ENCODE assay signal across 8 cellular contexts in the genomic region with DNA sequence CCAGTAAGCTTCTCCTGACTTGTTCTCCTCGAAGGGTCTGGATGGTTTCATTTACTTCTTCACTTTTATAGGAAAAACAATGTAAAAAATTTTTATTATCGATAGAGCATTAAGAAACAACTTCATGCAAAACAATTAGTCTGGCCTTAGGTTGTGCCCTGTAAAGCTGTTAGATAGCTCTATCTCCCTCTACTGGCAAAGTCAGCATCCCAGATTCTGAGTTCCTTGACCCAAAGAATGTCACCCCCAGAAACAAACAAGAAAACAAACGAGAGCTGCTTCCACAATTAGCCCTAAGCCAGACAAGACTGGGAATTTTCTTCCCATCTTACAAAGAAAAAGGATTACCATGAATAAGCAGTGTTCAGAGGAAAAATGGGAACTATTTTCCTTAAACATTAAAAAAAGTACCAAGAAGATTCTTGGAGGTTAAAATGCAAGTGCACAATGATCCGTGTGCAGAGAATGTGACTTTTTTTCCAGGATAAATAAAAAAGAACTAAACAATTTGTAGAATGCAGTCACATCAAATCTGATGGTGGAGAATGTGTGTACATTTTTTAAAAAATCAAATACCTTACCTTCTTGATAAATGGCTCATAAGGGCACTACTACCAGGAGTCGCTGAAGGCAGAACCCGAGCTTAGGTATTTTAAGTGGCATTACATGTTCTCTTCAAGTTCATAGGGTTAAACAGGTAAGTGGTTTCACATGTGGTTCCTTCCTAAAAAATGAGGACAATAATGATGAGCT.
DNase-seq lines count a peak whose midpoint lies in the region; ATAC-seq and TF ChIP-seq lines count a peak whose summit lies in the region.

No MANE protein-coding gene starts in this region.

- no peaks in the 10 kb centered on the region for H3K4me1 Mint-ChIP-seq in Calu3 (ENCODE audit: low read depth, unreplicated experiment)
- no peaks in the 10 kb centered on the region for H3K4me1 Mint-ChIP-seq in activated T-cell treated with anti-CD3 and anti-CD28 coated beads, Interleukin-2, amount 50 U/mL, for 24 hours (ENCODE audit: low read depth)

- no peaks in the 10 kb centered on the region for H3K9me3 ChIP-seq in WERI-Rb-1 (ENCODE audit: severe bottlenecking)

- no peak overlapping the region for H3K4me3 ChIP-seq in WERI-Rb-1 (ENCODE audit: low read depth, low read length)

- H3K36me3 Mint-ChIP-seq in Calu3 (ENCODE audit: insufficient read depth, unreplicated experiment) = no peaks in the 10 kb centered on the region
- no peaks in the 10 kb centered on the region for H3K36me3 Mint-ChIP-seq in activated T-cell treated with anti-CD3 and anti-CD28 coated beads, Interleukin-2, amount 50 U/mL, for 24 hours (ENCODE audit: low read depth)

- H3K4me3 Mint-ChIP-seq in Calu3 (ENCODE audit: low read depth, unreplicated experiment) = no peak overlapping the region
- H3K4me3 Mint-ChIP-seq in activated T-cell treated with anti-CD3 and anti-CD28 coated beads, Interleukin-2, amount 50 U/mL, for 24 hours = no peak overlapping the region

- no peak for TF ChIP-seq CTCF in Calu3 (IDR thresholded peaks at IDR 0.05; ENCODE audit: unreplicated experiment)
- peak; percentile 66 for TF ChIP-seq CTCF in WERI-Rb-1 (IDR thresholded peaks at IDR 0.05; ENCODE audit: low read depth, low read length)

- BruUV-seq in Calu3 (replicated peaks; lab: Mats Ljungman, UMichigan) = no TSS peak

- ATAC-seq in HG03097 (IDR thresholded peaks at IDR 0.05; ENCODE audit: low FRiP score, unreplicated experiment) = no peak

- no peak overlapping the region for H3K27ac ChIP-seq in WERI-Rb-1

- H3K36me3 ChIP-seq in WERI-Rb-1 = no peaks in the 10 kb centered on the region

- H3K27ac Mint-ChIP-seq in Calu3 (ENCODE audit: unreplicated experiment) = no peak overlapping the region
- H3K27ac Mint-ChIP-seq in activated T-cell treated with anti-CD3 and anti-CD28 coated beads, Interleukin-2, amount 50 U/mL, for 24 hours = no peak overlapping the region

- intact Hi-C loops in Calu3 (cut with micrococcal nuclease; ENCODE audit: unreplicated experiment) = loop anchor here (1.0 to 5.0 kb wide), 3 partner anchors 162 to 484 kb away; no protein-coding TSS in a partner anchor

- no peaks in the 10 kb centered on the region for H3K9me3 Mint-ChIP-seq in Calu3 (ENCODE audit: low read depth, unreplicated experiment)
- H3K9me3 Mint-ChIP-seq in activated T-cell treated with anti-CD3 and anti-CD28 coated beads, Interleukin-2, amount 50 U/mL, for 24 hours = no peaks in the 10 kb centered on the region

- H3K27me3 Mint-ChIP-seq in Calu3 (ENCODE audit: unreplicated experiment) = no peaks in the 10 kb centered on the region
- peaks cover 5% of the 10 kb centered on the region for H3K27me3 Mint-ChIP-seq in activated T-cell treated with anti-CD3 and anti-CD28 coated beads, Interleukin-2, amount 50 U/mL, for 24 hours

- DNase-seq in Calu3 (peak; percentile 4), HS-5 (ENCODE audit: low read depth) (peak; percentile 10), WERI-Rb-1 (peak; percentile 38), iPS-NIHi11 (ENCODE audit: low spot score) (peak; percentile 54), T1000 (lab: John Stamatoyannopoulos, UW) (no peak)
- DNase-seq in activated CD4-positive, CD25-positive, alpha-beta regulatory T cell (lab: John Stamatoyannopoulos, UW) = no peak
- DNase-seq in activated T-cell treated with anti-CD3 and anti-CD28 coated beads, Interleukin-2, amount 50 U/mL, for 24 hours = no peak

- CTCF ChIA-PET in Calu3 (lab: Charles Lee) = interaction anchor here (0.8 to 1.1 kb wide), 3 partner anchors 14 to 570 kb away, joined by 3 to 4 read pairs (median 3); no protein-coding TSS in a partner anchor

- no peaks in the 10 kb centered on the region for H3K27me3 ChIP-seq in WERI-Rb-1 (ENCODE audit: insufficient read depth, low read depth, severe bottlenecking)

Comparison
In these comparisons a context has a peak if more than half of its experiments do, and no peak if none do; other contexts are left out.
1. DNase-seq: peak in Calu3 (single experiment), HS-5 (single experiment), WERI-Rb-1 (single experiment) and iPS-NIHi11 (single experiment); none in activated CD4-positive, CD25-positive, alpha-beta regulatory T cell (0 of 4), activated T-cell treated with anti-CD3 and anti-CD28 coated beads, Interleukin-2, amount 50 U/mL, for 24 hours (single experiment) and T1000 (single experiment).